In the genomic region with DNA sequence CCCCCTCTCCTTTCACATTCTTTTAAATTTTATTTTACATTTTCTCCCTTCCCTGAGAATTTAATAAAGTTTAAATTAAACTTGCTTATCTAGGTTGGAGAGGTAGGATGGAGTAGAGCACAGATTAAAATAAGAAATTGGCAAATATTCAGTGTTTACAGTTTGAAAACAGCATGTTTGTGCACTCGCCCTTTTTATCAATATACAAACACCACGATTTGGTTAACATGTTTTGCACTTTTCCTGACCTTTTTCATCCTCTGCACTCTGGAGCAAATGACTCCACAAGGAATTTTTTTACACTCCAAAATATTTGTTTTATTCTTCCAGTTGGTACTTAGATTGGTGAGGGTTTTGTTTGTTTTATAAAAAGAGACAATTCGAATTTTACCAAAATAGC, we compare ENCODE assay signal across 36 cellular contexts.
"Had no signal": no experiment of that assay in that cellular context is flagged by ENCODE, and none has a peak within 500 bp of the region (broad histone marks: within the 10 kb centered on the region; RNA-seq: fewer than 3 reads in every experiment).

No MANE protein-coding gene starts in this region.

- H2AFZ ChIP-seq: PC-9 had no signal

- H3K4me2 ChIP-seq: PC-9 had no signal

- DNase-seq: activated CD4-positive, alpha-beta T cell treated with anti-CD3 and anti-CD28 coated beads for 1 hour; activated CD4-positive, alpha-beta T cell treated with anti-CD3 and anti-CD28 coated beads for 48 hours; activated CD4-positive, CD25-positive, alpha-beta regulatory T cell; activated CD8-positive, alpha-beta T cell treated with anti-CD3 and anti-CD28 coated beads for 36 hours; activated effector memory CD4-positive, alpha-beta T cell treated with anti-CD3 and anti-CD28 coated beads, Interleukin-2, amount 50 U/mL, for 16 hours; activated naive CD4-positive, alpha-beta T cell; activated naive CD4-positive, alpha-beta T cell treated with anti-CD3 and anti-CD28 coated beads, Interleukin-2, amount 50 U/mL, for 16 hours; activated naive CD8-positive, alpha-beta T cell treated with anti-CD3 and anti-CD28 coated beads for 36 hours; activated T-cell treated with anti-CD3 and anti-CD28 coated beads, Interleukin-2, amount 50 U/mL, for 1 hour; activated T-cell treated with anti-CD3 and anti-CD28 coated beads, Interleukin-2, amount 50 U/mL, for 72 hours; caudate nucleus; Kasumi-1; KG1; MG63; NCI-H1048; NCI-H1105 treated with DMSO at 0.1 percent for 48 hours; NCI-H1436; NCI-H1694; NCI-H1930; NCI-H2081 treated with DMSO at 0.1 percent for 48 hours; NCI-H345; NCI-H524 treated with DMSO at 0.1 percent for 48 hours; NCI-H748 treated with DMSO at 0.1 percent for 48 hours; NK-92 treated with Interleukin-12 subunit alpha and Interleukin-12 subunit beta, amount 100 ng/mL, for 24 hours; PC-9; SIG-M5; SW 1271; T-helper 1 cell; T-helper 2 cell; T-helper 9 cell; WERI-Rb-1 had no signal

- H3K9me3 ChIP-seq: MG63 had no signal

- H3K4me3 ChIP-seq: MG63, PC-9 had no signal

- FAIRE-seq: bronchial epithelial cell, RCC 7860 had no signal

- H3K36me3 ChIP-seq: WERI-Rb-1 had no signal

- ATAC-seq: activated CD8-positive, alpha-beta T cell treated with anti-CD3 and anti-CD28 coated beads for 36 hours; activated T-cell treated with anti-CD3 and anti-CD28 coated beads, Interleukin-2, amount 50 U/mL, for 72 hours; activated T-helper 17 cell treated with anti-CD3 and anti-CD28 coated beads, Interleukin-2, amount 50 U/mL, for 72 hours; Right ventricle myocardium inferior had no signal

- H3K27me3 ChIP-seq: MG63 had no signal

- H3K27ac ChIP-seq: PC-9, RWPE1, WERI-Rb-1 had no signal
